In the genomic region with DNA sequence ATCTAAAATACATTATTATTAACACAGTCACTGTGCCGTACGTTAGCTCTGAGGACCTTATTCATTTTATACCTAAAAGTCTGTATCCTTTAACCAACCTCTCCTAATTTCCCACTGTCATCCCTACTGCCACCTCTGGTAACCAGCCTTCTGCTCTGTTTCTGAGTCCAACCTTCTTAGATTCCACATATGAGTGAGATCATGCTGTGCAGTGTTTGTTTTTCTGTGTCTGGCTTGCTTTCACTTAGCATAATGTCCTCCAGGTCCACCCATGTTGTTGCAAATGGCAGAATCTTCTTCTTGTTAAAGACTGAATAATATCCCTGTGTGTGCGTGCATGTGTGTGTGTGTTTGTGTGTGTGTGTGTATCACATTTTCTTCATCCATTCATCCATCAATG, we compare ENCODE assay signal across 9 cellular contexts.
DNase-seq lines count a peak whose midpoint lies in the region; ATAC-seq, FAIRE-seq and TF ChIP-seq lines count a peak whose summit lies in the region.
"Had no signal": no experiment of that assay in that cellular context is flagged by ENCODE, and none has a peak within 500 bp of the region (broad histone marks: within the 10 kb centered on the region; RNA-seq: fewer than 3 reads in every experiment).

No MANE protein-coding gene starts in this region.

- H3K27me3 ChIP-seq in HCT116 (ENCODE audit: insufficient read depth, low read length) (no peaks in the 10 kb centered on the region), bronchial epithelial cell (ENCODE audit: control insufficient read depth, insufficient read depth, low read length) (no peaks in the 10 kb centered on the region), osteoblast (ENCODE audit: insufficient read depth, low read length) (peaks cover 16% of the 10 kb centered on the region), HAP-1 (ENCODE audit: low read depth) (no peaks in the 10 kb centered on the region), suprapubic skin (no peaks in the 10 kb centered on the region)

- H2AFZ ChIP-seq in HCT116 (ENCODE audit: low read depth, low read length, poor library complexity, severe bottlenecking) (no peak overlapping the region), osteoblast (ENCODE audit: low read length) (no peak overlapping the region)

- CTCF ChIA-PET in HCT116 (lab: Charles Lee): no interaction called here

- DNase-seq in HCT116 (ENCODE audit: low read depth, low spot score) (no peak), NCI-H2196 (lab: John Stamatoyannopoulos, UW; ENCODE audit: unreplicated experiment) (peak; percentile 62), bronchial epithelial cell (ENCODE audit: low read depth) (peak; percentile 8), osteoblast (ENCODE audit: insufficient read length, low spot score, missing footprints) (no peak), HAP-1 (ENCODE audit: low spot score in 2 of 2) (no peak), NCI-H82 treated with DMSO at 0.1 percent for 48 hours (lab: John Stamatoyannopoulos, UW; ENCODE audit: unreplicated experiment) (no peak), suprapubic skin (ENCODE audit: low spot score in 2 of 2) (no peak)
- DNase-seq: activated CD4-positive, alpha-beta T cell treated with anti-CD3 and anti-CD28 coated beads for 1 hour; psoas muscle had no signal

- POLR2A ChIA-PET in HCT116 (lab: Charles Lee): no interaction called here

- no peaks in the 10 kb centered on the region for H3K79me2 ChIP-seq in HCT116 (ENCODE audit: insufficient read depth, low read length)
- H3K79me2 ChIP-seq in osteoblast (ENCODE audit: insufficient read depth, low read length): no peaks in the 10 kb centered on the region

- H3K4me3 ChIP-seq in HCT116 (replicated peaks in 1 of 2; ENCODE audit: low read depth in 1 of 2, low read length in 2 of 2) (no peak overlapping the region), bronchial epithelial cell (ENCODE audit: low read depth, low read length) (no peak overlapping the region), osteoblast (ENCODE audit: insufficient read depth, low read length) (no peak overlapping the region), HAP-1 (no peak overlapping the region), suprapubic skin (no peak overlapping the region)
- H3K4me3 ChIP-seq: psoas muscle had no signal

- FAIRE-seq in bronchial epithelial cell (lab: Jason Lieb, UNC): no peak

- 94% methylated on average over 3 of the region's 3 CpGs for WGBS in suprapubic skin

- H3K27ac ChIP-seq in HCT116 (ENCODE audit: low read depth, low read length): no peak overlapping the region
- H3K27ac ChIP-seq in osteoblast (ENCODE audit: low read depth, low read length): no peak overlapping the region
- no peak overlapping the region for H3K27ac ChIP-seq in suprapubic skin
- H3K27ac ChIP-seq: psoas muscle had no signal

- in situ Hi-C loops in HAP-1 (cut with MboI; ENCODE audit: low sequenced_read_pairs): no loop called here

- H3K4me1 ChIP-seq in HCT116 (ENCODE audit: control insufficient read depth in 1 of 2, insufficient read depth in 2 of 2, low read length in 2 of 2) (no peaks in the 10 kb centered on the region), osteoblast (ENCODE audit: insufficient read depth, low read length) (no peaks in the 10 kb centered on the region), HAP-1 (no peaks in the 10 kb centered on the region), suprapubic skin (no peaks in the 10 kb centered on the region)
- H3K4me1 ChIP-seq: psoas muscle had no signal

- H3K4me2 ChIP-seq in HCT116 (ENCODE audit: low read length) (no peak overlapping the region), osteoblast (ENCODE audit: insufficient read depth, low read length) (no peak overlapping the region)

- H3K9me2 ChIP-seq in HCT116 (ENCODE audit: insufficient read depth): no peaks in the 10 kb centered on the region

- H4K20me1 ChIP-seq in HCT116 (ENCODE audit: insufficient read depth) (no peaks in the 10 kb centered on the region), osteoblast (ENCODE audit: insufficient read depth, low read length) (no peaks in the 10 kb centered on the region)

- BruUV-seq in HCT116 (replicated peaks; lab: Mats Ljungman, UMichigan): no TSS peak

- intact Hi-C loops in HCT116 (cut with micrococcal nuclease): no loop called here

- RAD21 ChIA-PET in HCT116 (lab: Charles Lee; ENCODE audit: low non-redundant PET in 1 of 2, low total read pairs in 2 of 2, uncharacterized antibody in 2 of 2, unreplicated experiment in 2 of 2): no interaction called here

- no peak for TF ChIP-seq POLR2A in HCT116 (IDR thresholded peaks at IDR 0.05; ENCODE audit: borderline replicate concordance, extremely low read depth, insufficient read depth, insufficient read length)
- TF ChIP-seq POLR2A in suprapubic skin (IDR thresholded peaks at IDR 0.05): no peak

- no peak for TF ChIP-seq EP300 in suprapubic skin (IDR thresholded peaks at IDR 0.05)

- TF ChIP-seq RAD21 in HCT116 (IDR thresholded peaks at IDR 0.05; ENCODE audit: low read depth): no peak

- no peak overlapping the region for H3K9ac ChIP-seq in HCT116 (ENCODE audit: low read length)

- TF ChIP-seq CTCF in HCT116 (IDR thresholded peaks at IDR 0.05 in 2 of 3, conservative IDR thresholded peaks at IDR 0.05 in 1 of 3; ENCODE audit: borderline replicate concordance in 1 of 3, insufficient read depth in 1 of 3, low read depth in 2 of 3, low read length in 2 of 3) (peak in 1 of 3 experiments; percentile 24; a peak in 2 of 6 replicates), bronchial epithelial cell (IDR thresholded peaks at IDR 0.05; ENCODE audit: insufficient read depth, low read length, severe bottlenecking) (no peak), osteoblast (IDR thresholded peaks at IDR 0.05; ENCODE audit: extremely low read depth, low read depth, low read length) (peak; percentile 36), suprapubic skin (IDR thresholded peaks at IDR 0.05) (no peak)

- no peaks in the 10 kb centered on the region for H3K9me3 ChIP-seq in HCT116 (ENCODE audit: control insufficient read depth in 1 of 2, insufficient read depth in 1 of 2, low read depth in 1 of 2, low read length in 2 of 2)
- H3K9me3 ChIP-seq in osteoblast (ENCODE audit: low read depth, low read length): no peaks in the 10 kb centered on the region
- H3K9me3 ChIP-seq in HAP-1: no peaks in the 10 kb centered on the region
- no peaks in the 10 kb centered on the region for H3K9me3 ChIP-seq in suprapubic skin
- H3K9me3 ChIP-seq: psoas muscle had no signal

- ATAC-seq in HCT116: peak; percentile 54; the same call in 1 of the 2 replicates
- ATAC-seq: psoas muscle had no signal

- H3K36me3 ChIP-seq in HCT116 (ENCODE audit: control insufficient read depth in 1 of 2, insufficient read depth in 2 of 2, low read length in 2 of 2) (no peaks in the 10 kb centered on the region), bronchial epithelial cell (ENCODE audit: control insufficient read depth, insufficient read depth, low read length) (no peaks in the 10 kb centered on the region), osteoblast (ENCODE audit: insufficient read depth, low read length) (no peaks in the 10 kb centered on the region), HAP-1 (replicated peaks) (no peaks in the 10 kb centered on the region), suprapubic skin (no peaks in the 10 kb centered on the region)

TF ChIP-seq in HCT116, 20 proteins besides CTCF, POLR2A, EP300 and RAD21 (continues in another document):
- TF ChIP-seq SRF (IDR thresholded peaks at IDR 0.05; ENCODE audit: low read depth) (no peak), TCF7L2 (IDR thresholded peaks at IDR 0.05; ENCODE audit: borderline replicate concordance, extremely low read depth, insufficient read depth, insufficient read length) (no peak), EZH2phosphoT487 (IDR thresholded peaks at IDR 0.05; ENCODE audit: borderline replicate concordance) (no peak), YY1 (IDR thresholded peaks at IDR 0.05; ENCODE audit: extremely low read depth, insufficient replicate concordance, low read depth, low read length) (no peak), ELF1 (IDR thresholded peaks at IDR 0.05; ENCODE audit: borderline replicate concordance, low read depth) (no peak)
- TF ChIP-seq, protein P1, sequence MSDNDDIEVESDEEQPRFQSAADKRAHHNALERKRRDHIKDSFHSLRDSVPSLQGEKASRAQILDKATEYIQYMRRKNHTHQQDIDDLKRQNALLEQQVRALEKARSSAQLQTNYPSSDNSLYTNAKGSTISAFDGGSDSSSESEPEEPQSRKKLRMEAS (IDR thresholded peaks at IDR 0.05): no peak
- TF ChIP-seq, protein P2, sequence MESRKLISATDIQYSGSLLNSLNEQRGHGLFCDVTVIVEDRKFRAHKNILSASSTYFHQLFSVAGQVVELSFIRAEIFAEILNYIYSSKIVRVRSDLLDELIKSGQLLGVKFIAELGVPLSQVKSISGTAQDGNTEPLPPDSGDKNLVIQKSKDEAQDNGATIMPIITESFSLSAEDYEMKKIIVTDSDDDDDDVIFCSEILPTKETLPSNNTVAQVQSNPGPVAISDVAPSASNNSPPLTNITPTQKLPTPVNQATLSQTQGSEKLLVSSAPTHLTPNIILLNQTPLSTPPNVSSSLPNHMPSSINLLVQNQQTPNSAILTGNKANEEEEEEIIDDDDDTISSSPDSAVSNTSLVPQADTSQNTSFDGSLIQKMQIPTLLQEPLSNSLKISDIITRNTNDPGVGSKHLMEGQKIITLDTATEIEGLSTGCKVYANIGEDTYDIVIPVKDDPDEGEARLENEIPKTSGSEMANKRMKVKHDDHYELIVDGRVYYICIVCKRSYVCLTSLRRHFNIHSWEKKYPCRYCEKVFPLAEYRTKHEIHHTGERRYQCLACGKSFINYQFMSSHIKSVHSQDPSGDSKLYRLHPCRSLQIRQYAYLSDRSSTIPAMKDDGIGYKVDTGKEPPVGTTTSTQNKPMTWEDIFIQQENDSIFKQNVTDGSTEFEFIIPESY (IDR thresholded peaks at IDR 0.05; ENCODE audit: extremely low read depth, insufficient replicate concordance, low read length): no peak

Comparison
In these comparisons a context has a peak if more than half of its experiments do, and no peak if none do; other contexts are left out.
1. DNase-seq: peak in NCI-H2196 (single experiment) and bronchial epithelial cell (single experiment); none in HCT116 (single experiment), osteoblast (single experiment), HAP-1 (0 of 2), NCI-H82 treated with DMSO at 0.1 percent for 48 hours (single experiment) and suprapubic skin (0 of 2).